1 cellular context compared by ENCODE assay signal in genomic region chr20:17963114-17963897, GRCh38.
A peak's percentile ranks its signal among the peaks of the same experiment; 100 is the strongest.
TF ChIP-seq lines count a peak whose summit lies in the region.

No MANE protein-coding gene starts in this region.

TF ChIP-seq in K562, 482 proteins besides CTCF, POLR2A, EP300 and RAD21:
- TF ChIP-seq MITF (IDR thresholded peaks at IDR 0.05) (no peak), ZNF699 (CRISPR knock-in tag; IDR thresholded peaks at IDR 0.05; ENCODE audit: insufficient replicate concordance) (no peak), PML (IDR thresholded peaks at IDR 0.05; ENCODE audit: low read length) (peak; percentile 6; the same call in 1 of the 2 replicates), NR4A1 (CRISPR knock-in tag; IDR thresholded peaks at IDR 0.05) (no peak), NR4A1 (tag; IDR thresholded peaks at IDR 0.05) (no peak), POLR2AphosphoS5 (IDR thresholded peaks at IDR 0.05; ENCODE audit: control insufficient read depth, insufficient read depth, low read depth, low read length) (peak; percentile 27; the same call in 1 of the 2 replicates), ZFX (CRISPR knock-in tag; IDR thresholded peaks at IDR 0.05) (0 out of 2 replicates have a peak, but pooled peaks have one; percentile 22), ZBTB17 (CRISPR knock-in tag; IDR thresholded peaks at IDR 0.05) (no peak), C11orf30 (IDR thresholded peaks at IDR 0.05; ENCODE audit: low read depth) (no peak), ZNF695 (CRISPR knock-in tag; IDR thresholded peaks at IDR 0.05) (no peak), PHTF2 (CRISPR knock-in tag; IDR thresholded peaks at IDR 0.05) (no peak), ZNF431 (CRISPR knock-in tag; IDR thresholded peaks at IDR 0.05) (no peak), ZNF263 (CRISPR knock-in tag; IDR thresholded peaks at IDR 0.05; ENCODE audit: borderline replicate concordance) (no peak), BHLHE40 (IDR thresholded peaks at IDR 0.05; ENCODE audit: low read length) (no peak), BRCA1 (IDR thresholded peaks at IDR 0.05) (no peak), BRCA1 (CRISPR knock-in tag; IDR thresholded peaks at IDR 0.05) (no peak)
- TF ChIP-seq, protein P1, sequence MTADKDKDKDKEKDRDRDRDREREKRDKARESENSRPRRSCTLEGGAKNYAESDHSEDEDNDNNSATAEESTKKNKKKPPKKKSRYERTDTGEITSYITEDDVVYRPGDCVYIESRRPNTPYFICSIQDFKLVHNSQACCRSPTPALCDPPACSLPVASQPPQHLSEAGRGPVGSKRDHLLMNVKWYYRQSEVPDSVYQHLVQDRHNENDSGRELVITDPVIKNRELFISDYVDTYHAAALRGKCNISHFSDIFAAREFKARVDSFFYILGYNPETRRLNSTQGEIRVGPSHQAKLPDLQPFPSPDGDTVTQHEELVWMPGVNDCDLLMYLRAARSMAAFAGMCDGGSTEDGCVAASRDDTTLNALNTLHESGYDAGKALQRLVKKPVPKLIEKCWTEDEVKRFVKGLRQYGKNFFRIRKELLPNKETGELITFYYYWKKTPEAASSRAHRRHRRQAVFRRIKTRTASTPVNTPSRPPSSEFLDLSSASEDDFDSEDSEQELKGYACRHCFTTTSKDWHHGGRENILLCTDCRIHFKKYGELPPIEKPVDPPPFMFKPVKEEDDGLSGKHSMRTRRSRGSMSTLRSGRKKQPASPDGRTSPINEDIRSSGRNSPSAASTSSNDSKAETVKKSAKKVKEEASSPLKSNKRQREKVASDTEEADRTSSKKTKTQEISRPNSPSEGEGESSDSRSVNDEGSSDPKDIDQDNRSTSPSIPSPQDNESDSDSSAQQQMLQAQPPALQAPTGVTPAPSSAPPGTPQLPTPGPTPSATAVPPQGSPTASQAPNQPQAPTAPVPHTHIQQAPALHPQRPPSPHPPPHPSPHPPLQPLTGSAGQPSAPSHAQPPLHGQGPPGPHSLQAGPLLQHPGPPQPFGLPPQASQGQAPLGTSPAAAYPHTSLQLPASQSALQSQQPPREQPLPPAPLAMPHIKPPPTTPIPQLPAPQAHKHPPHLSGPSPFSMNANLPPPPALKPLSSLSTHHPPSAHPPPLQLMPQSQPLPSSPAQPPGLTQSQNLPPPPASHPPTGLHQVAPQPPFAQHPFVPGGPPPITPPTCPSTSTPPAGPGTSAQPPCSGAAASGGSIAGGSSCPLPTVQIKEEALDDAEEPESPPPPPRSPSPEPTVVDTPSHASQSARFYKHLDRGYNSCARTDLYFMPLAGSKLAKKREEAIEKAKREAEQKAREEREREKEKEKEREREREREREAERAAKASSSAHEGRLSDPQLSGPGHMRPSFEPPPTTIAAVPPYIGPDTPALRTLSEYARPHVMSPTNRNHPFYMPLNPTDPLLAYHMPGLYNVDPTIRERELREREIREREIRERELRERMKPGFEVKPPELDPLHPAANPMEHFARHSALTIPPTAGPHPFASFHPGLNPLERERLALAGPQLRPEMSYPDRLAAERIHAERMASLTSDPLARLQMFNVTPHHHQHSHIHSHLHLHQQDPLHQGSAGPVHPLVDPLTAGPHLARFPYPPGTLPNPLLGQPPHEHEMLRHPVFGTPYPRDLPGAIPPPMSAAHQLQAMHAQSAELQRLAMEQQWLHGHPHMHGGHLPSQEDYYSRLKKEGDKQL (CRISPR knock-in tag; IDR thresholded peaks at IDR 0.05; ENCODE audit: borderline replicate concordance): no peak
